In the genomic region with DNA sequence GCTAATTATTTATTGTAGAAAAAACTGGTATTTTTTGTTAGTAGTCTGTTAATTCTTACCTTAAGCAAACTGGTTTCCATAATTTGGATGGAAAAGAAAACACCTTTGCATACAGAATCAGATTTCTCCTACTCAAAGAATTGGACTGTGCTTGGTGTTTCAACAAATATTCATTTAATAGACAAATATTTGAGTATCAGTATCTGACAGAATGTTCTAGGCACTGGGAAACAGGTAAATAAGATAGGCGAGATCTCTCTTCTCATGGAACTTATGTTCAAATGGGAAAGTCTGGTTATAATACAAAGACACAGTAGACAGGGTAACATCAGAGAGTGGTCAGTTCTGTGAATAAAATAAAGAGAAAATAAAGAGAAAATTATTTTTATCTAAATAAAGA, we compare ENCODE assay signal across 30 cellular contexts.
"Had no signal": no experiment of that assay in that cellular context is flagged by ENCODE, and none has a peak within 500 bp of the region (broad histone marks: within the 10 kb centered on the region; RNA-seq: fewer than 3 reads in every experiment).

No MANE protein-coding gene starts in this region.

- H3K4me3 ChIP-seq: cardiac muscle cell, SJCRH30, SK-N-MC had no signal

- H3K36me3 ChIP-seq: cardiac muscle cell, SJCRH30 had no signal

- DNase-seq: activated CD4-positive, alpha-beta T cell treated with anti-CD3 and anti-CD28 coated beads, Interleukin-2, amount 10 ng/mL, durations not matched to agents 24 days and 14 days; activated CD4-positive, alpha-beta T cell treated with anti-CD3 and anti-CD28 coated beads, Interleukin-2, amount 50 U/mL, for 4 hours; activated CD8-positive, alpha-beta T cell treated with anti-CD3 and anti-CD28 coated beads for 36 hours; activated effector memory CD4-positive, alpha-beta T cell treated with anti-CD3 and anti-CD28 coated beads, Interleukin-2, amount 50 U/mL, for 16 hours; activated naive CD4-positive, alpha-beta T cell; activated naive CD4-positive, alpha-beta T cell treated with anti-CD3 and anti-CD28 coated beads, Interleukin-2, amount 50 U/mL, for 16 hours; activated naive CD8-positive, alpha-beta T cell treated with anti-CD3 and anti-CD28 coated beads for 36 hours; activated T-cell treated with anti-CD3 and anti-CD28 coated beads, Interleukin-2, amount 50 U/mL, for 1 hour; activated T-cell treated with anti-CD3 and anti-CD28 coated beads, Interleukin-2, amount 50 U/mL, for 72 hours; amniotic stem cell; aorta; Kasumi-1; KG1; MM.1S; MV-4-11; NCI-H1092; NCI-H1436 treated with DMSO at 0.1 percent for 48 hours; NCI-H1694 treated with DMSO at 0.1 percent for 48 hours; NCI-H2029; NCI-H345; NCI-H526; NCI-H748 treated with DMSO at 0.1 percent for 48 hours; NK-92 treated with Interleukin-12 subunit alpha and Interleukin-12 subunit beta, amount 100 ng/mL, for 24 hours; PC-3; SHP77; SJCRH30; T1000 had no signal

- H3K4me1 ChIP-seq: SJCRH30 had no signal

- H3K27ac ChIP-seq: cardiac muscle cell, SJCRH30, SK-N-MC had no signal

- ATAC-seq: activated CD8-positive, alpha-beta T cell treated with anti-CD3 and anti-CD28 coated beads for 36 hours; activated T-cell treated with anti-CD3 and anti-CD28 coated beads, Interleukin-2, amount 50 U/mL, for 72 hours; activated T-helper 17 cell treated with anti-CD3 and anti-CD28 coated beads, Interleukin-2, amount 50 U/mL, for 72 hours; PC-3 had no signal

- H3K9me3 ChIP-seq: SJCRH30 had no signal

- H3K27me3 ChIP-seq: cardiac muscle cell, SJCRH30 had no signal
